Comparison of ENCODE assay signal across 28 cellular contexts in genomic region chrX:26026179-26026578, GRCh38.
"Had no signal": no experiment of that assay in that cellular context is flagged by ENCODE, and none has a peak within 500 bp of the region (broad histone marks: within the 10 kb centered on the region; RNA-seq: fewer than 3 reads in every experiment).

No MANE protein-coding gene starts in this region.

- DNase-seq: activated CD4-positive, alpha-beta T cell treated with anti-CD3 and anti-CD28 coated beads for 36 hours; activated CD4-positive, alpha-beta T cell treated with anti-CD3 and anti-CD28 coated beads, Interleukin-2, amount 50 U/mL, for 4 hours; activated CD4-positive, CD25-positive, alpha-beta regulatory T cell; activated naive CD4-positive, alpha-beta T cell; activated T-cell treated with anti-CD3 and anti-CD28 coated beads for 4 hours; activated T-cell treated with anti-CD3 and anti-CD28 coated beads, Interleukin-2, amount 50 U/mL, for 72 hours; cortex of kidney; endodermal cell; esophagus squamous epithelium; head of caudate nucleus; hippocampal formation; left cardiac atrium; midbrain; naive thymus-derived CD8-positive, alpha-beta T cell; nucleus accumbens; psoas muscle; sigmoid colon; small intestine; stimulated activated CD4-positive, alpha-beta T cell treated with anti-CD3 and anti-CD28 coated beads, Interleukin-1b, Interleukin-23, amount 100 ng/mL, for 48 hours; stimulated activated naive CD4-positive, alpha-beta T cell; T-helper 17 cell; T1000 had no signal

- H3K27ac Mint-ChIP-seq: activated CD4-positive, alpha-beta T cell treated with anti-CD3 and anti-CD28 coated beads for 36 hours; activated naive CD4-positive, alpha-beta T cell treated with anti-CD3 and anti-CD28 coated beads, Interleukin-2, amount 50 U/mL, for 72 hours; activated T-cell treated with anti-CD3 and anti-CD28 coated beads, Interleukin-2, amount 50 U/mL, for 72 hours; endodermal cell; memory B cell; naive thymus-derived CD8-positive, alpha-beta T cell; T-helper 17 cell had no signal

- H3K9me3 Mint-ChIP-seq: activated naive CD4-positive, alpha-beta T cell treated with anti-CD3 and anti-CD28 coated beads, Interleukin-2, amount 50 U/mL, for 72 hours; memory B cell; naive thymus-derived CD8-positive, alpha-beta T cell had no signal

- H3K27me3 Mint-ChIP-seq: activated CD4-positive, alpha-beta T cell treated with anti-CD3 and anti-CD28 coated beads for 36 hours; memory B cell; naive thymus-derived CD8-positive, alpha-beta T cell; T-helper 17 cell had no signal

- FAIRE-seq: keratinocyte had no signal

- H2AFZ ChIP-seq: parathyroid adenoma had no signal

- H3K27me3 ChIP-seq: esophagus squamous epithelium, sigmoid colon, tibial nerve had no signal

- H3K79me2 ChIP-seq: parathyroid adenoma had no signal

- H3K36me3 Mint-ChIP-seq: activated naive CD4-positive, alpha-beta T cell treated with anti-CD3 and anti-CD28 coated beads, Interleukin-2, amount 50 U/mL, for 72 hours; memory B cell; naive thymus-derived CD8-positive, alpha-beta T cell had no signal

- H3K9ac ChIP-seq: parathyroid adenoma had no signal

- H3K4me3 Mint-ChIP-seq: activated CD4-positive, alpha-beta T cell treated with anti-CD3 and anti-CD28 coated beads for 36 hours; activated T-cell treated with anti-CD3 and anti-CD28 coated beads, Interleukin-2, amount 50 U/mL, for 72 hours; endodermal cell; memory B cell; naive thymus-derived CD8-positive, alpha-beta T cell; neural crest cell; T-helper 17 cell had no signal

- H3K4me1 ChIP-seq: esophagus squamous epithelium, parathyroid adenoma, psoas muscle, sigmoid colon, tibial nerve had no signal

- H3K9me3 ChIP-seq: esophagus squamous epithelium, psoas muscle, sigmoid colon, tibial nerve had no signal

- H3K36me3 ChIP-seq: esophagus squamous epithelium, sigmoid colon, tibial nerve had no signal

- H3K27ac ChIP-seq: esophagus squamous epithelium, parathyroid adenoma, psoas muscle, sigmoid colon, tibial nerve had no signal

- ATAC-seq: activated CD4-positive, alpha-beta T cell treated with anti-CD3 and anti-CD28 coated beads for 36 hours; activated naive CD4-positive, alpha-beta T cell treated with anti-CD3 and anti-CD28 coated beads, Interleukin-2, amount 50 U/mL, for 72 hours; activated T-cell treated with anti-CD3 and anti-CD28 coated beads, Interleukin-2, amount 50 U/mL, for 72 hours; left cardiac atrium; naive thymus-derived CD8-positive, alpha-beta T cell; psoas muscle; T-helper 17 cell had no signal

- H3K4me1 Mint-ChIP-seq: activated CD4-positive, alpha-beta T cell treated with anti-CD3 and anti-CD28 coated beads for 36 hours; endodermal cell; memory B cell; naive thymus-derived CD8-positive, alpha-beta T cell; neural crest cell; T-helper 17 cell had no signal

- H3K4me3 ChIP-seq: esophagus squamous epithelium, psoas muscle, sigmoid colon, tibial nerve had no signal
